12 cellular contexts compared by ENCODE assay signal in genomic region chr4:110637408-110638131, GRCh38. TPM values are rescaled to one million over a fixed set of nuclear protein-coding genes. Genes with fewer than 3 reads are reported as not detected.
A peak's percentile ranks its signal among the peaks of the same experiment; 100 is the strongest.
DNase-seq lines count a peak whose midpoint lies in the region; ATAC-seq and TF ChIP-seq lines count a peak whose summit lies in the region.
"Had no signal": no experiment of that assay in that cellular context is flagged by ENCODE, and none has a peak within 500 bp of the region (broad histone marks: within the 10 kb centered on the region; RNA-seq: fewer than 3 reads in every experiment).

No MANE protein-coding gene starts in this region.

- H3K9me3 ChIP-seq in right atrium auricular region = peaks cover 0 to 6% of the 10 kb centered on the region in 2 donors
- no peaks in the 10 kb centered on the region for H3K9me3 ChIP-seq in mucosa of descending colon
- H3K9me3 ChIP-seq in vagina = no peaks in the 10 kb centered on the region

- H3K4me1 ChIP-seq in right atrium auricular region = peaks cover 0 to 18% of the 10 kb centered on the region in 2 donors
- H3K4me1 ChIP-seq in mucosa of descending colon (ENCODE audit: low read depth) = peaks cover 18% of the 10 kb centered on the region
- H3K4me1 ChIP-seq in vagina = peaks cover 15% of the 10 kb centered on the region

- H3K27me3 ChIP-seq in right atrium auricular region (peaks cover 69 to 75% of the 10 kb centered on the region in 2 donors), vagina (peaks cover 16% of the 10 kb centered on the region)

- no peaks in the 10 kb centered on the region for H3K36me3 ChIP-seq in right atrium auricular region
- H3K36me3 ChIP-seq in mucosa of descending colon (ENCODE audit: low read depth) = no peaks in the 10 kb centered on the region
- H3K36me3 ChIP-seq in vagina = no peaks in the 10 kb centered on the region

- H3K4me3 ChIP-seq in right atrium auricular region = peak overlapping the region; percentile 15 to 42
- H3K4me3 ChIP-seq in coronary artery = peak overlapping the region; percentile 63
- no peak overlapping the region for H3K4me3 ChIP-seq in mucosa of descending colon
- H3K4me3 ChIP-seq in vagina = peak overlapping the region; percentile 28 to 29
- H3K4me3 ChIP-seq: PC-9 had no signal

- no peak for ATAC-seq in Right ventricle myocardium inferior
- ATAC-seq in mucosa of descending colon = peak; percentile 43
- no peak for ATAC-seq in GM18868 (IDR thresholded peaks at IDR 0.05; ENCODE audit: unreplicated experiment)

- intact Hi-C loops in Right ventricle myocardium inferior (cut with DNase I) (no loop called here), mucosa of descending colon (cut with DNase I, micrococcal nuclease) (no loop called here), vagina (cut with DNase I) (no loop called here)

- no peak for TF ChIP-seq POLR2A in vagina (IDR thresholded peaks at IDR 0.05)

- H3K27ac ChIP-seq in right atrium auricular region (no peak overlapping the region), coronary artery (no peak overlapping the region), vagina (no peak overlapping the region)
- H3K27ac ChIP-seq: PC-9 had no signal

- DNase-seq in right atrium auricular region (ENCODE audit: low spot score) (no peak), Right ventricle myocardium inferior (ENCODE audit: missing footprints) (no peak), coronary artery (ENCODE audit: low spot score) (no peak), mucosa of descending colon (no peak), vagina (ENCODE audit: extremely low spot score in 2 of 2) (no peak), NCI-H1048 (lab: John Stamatoyannopoulos, UW) (no peak), NCI-H774 (lab: John Stamatoyannopoulos, UW) (no peak)
- DNase-seq: caudate nucleus, PC-9 had no signal

- no peak for TF ChIP-seq CTCF in right atrium auricular region (IDR thresholded peaks at IDR 0.05)
- TF ChIP-seq CTCF in coronary artery (IDR thresholded peaks at IDR 0.05) = no peak
- TF ChIP-seq CTCF in mucosa of descending colon (IDR thresholded peaks at IDR 0.05) = no peak
- no peak for TF ChIP-seq CTCF in vagina (IDR thresholded peaks at IDR 0.05)

RNA-seq across cellular contexts. Expression of gene PITX2, which starts 14.7 kb away (rescaled TPM):
- total RNA-seq in right atrium auricular region (10 to 100 TPM in 1 of 2 donors, under 1 TPM in 1; 0.24 to 25.4 TPM), Right ventricle myocardium inferior (not detected), mucosa of descending colon (1 to 10 TPM in 1 of 3 donors, under 1 TPM in 2; 0.51 to 2.6 (median 0.81) TPM), vagina (6.6 TPM)
- total RNA-seq: activated CD8-positive, alpha-beta memory T cell treated with anti-CD3 and anti-CD28 coated beads for 36 hours; liver had no signal
